ENCODE assay signal across 8 cellular contexts in genomic region chr1:29202584-29203340, GRCh38. TPM values are rescaled to one million over a fixed set of nuclear protein-coding genes. Genes with fewer than 3 reads are reported as not detected.
DNase-seq lines count a peak whose midpoint lies in the region; ATAC-seq and TF ChIP-seq lines count a peak whose summit lies in the region.

No MANE protein-coding gene starts in this region.

- peak; percentile 95 for DNase-seq in Ammon's horn (ENCODE audit: low spot score)
- DNase-seq in LNCaP clone FGC (ENCODE audit: low read depth): peak; percentile 96
- peak; percentile 98 for DNase-seq in RKO (ENCODE audit: low spot score)
- DNase-seq in activated T-helper 1 cell treated with Interleukin-2 at 50 U/mL for 16 hours (ENCODE audit: low read depth): peak; percentile 71
- DNase-seq in fibroblast of mammary gland (ENCODE audit: low read depth): peak; percentile 98
- peak; percentile 92 for DNase-seq in natural killer cell treated with Interleukin-12 subunit alpha and Interleukin-12 subunit beta and Interleukin-15 and Interleukin-18, amount 100 ng/mL, for 72 hours (ENCODE audit: low spot score)

- H3K4me1 Mint-ChIP-seq in natural killer cell treated with Interleukin-12 subunit alpha and Interleukin-12 subunit beta and Interleukin-15 and Interleukin-18, amount 100 ng/mL, for 72 hours (ENCODE audit: low read depth in 2 of 2): peaks cover 0 to 8% of the 10 kb centered on the region in 2 donors
- H3K4me1 Mint-ChIP-seq in stimulated activated memory B cell treated with anti-CD40 and anti-IgM and Interleukin-4, amounts not matched to agents 10 μg/mL and 1 μg/mL and 100 μg/mL, for 72 hours: no peaks in the 10 kb centered on the region

- ATAC-seq in GM19467 (IDR thresholded peaks at IDR 0.05; ENCODE audit: unreplicated experiment): peak; percentile 56
- peak; percentile 94 to 95 for ATAC-seq in natural killer cell treated with Interleukin-12 subunit alpha and Interleukin-12 subunit beta and Interleukin-15 and Interleukin-18, amount 100 ng/mL, for 72 hours
- ATAC-seq in stimulated activated memory B cell treated with anti-CD40 and anti-IgM and Interleukin-4, amounts not matched to agents 10 μg/mL and 1 μg/mL and 100 μg/mL, for 72 hours: peak; percentile 86

- TF ChIP-seq CTCF in LNCaP clone FGC (IDR thresholded peaks at IDR 0.05; ENCODE audit: control insufficient read depth, extremely low read depth, insufficient read depth) (peak; percentile 99), fibroblast of mammary gland (conservative IDR thresholded peaks at IDR 0.05; ENCODE audit: control insufficient read depth, insufficient read depth, low read depth, low read length) (peak; percentile 99)

- H3K36me3 Mint-ChIP-seq in natural killer cell treated with Interleukin-12 subunit alpha and Interleukin-12 subunit beta and Interleukin-15 and Interleukin-18, amount 100 ng/mL, for 72 hours: peaks cover 5% of the 10 kb centered on the region
- peaks cover 40% of the 10 kb centered on the region for H3K36me3 Mint-ChIP-seq in stimulated activated memory B cell treated with anti-CD40 and anti-IgM and Interleukin-4, amounts not matched to agents 10 μg/mL and 1 μg/mL and 100 μg/mL, for 72 hours

- no peak overlapping the region for H3K4me3 Mint-ChIP-seq in natural killer cell treated with Interleukin-12 subunit alpha and Interleukin-12 subunit beta and Interleukin-15 and Interleukin-18, amount 100 ng/mL, for 72 hours
- H3K4me3 Mint-ChIP-seq in stimulated activated memory B cell treated with anti-CD40 and anti-IgM and Interleukin-4, amounts not matched to agents 10 μg/mL and 1 μg/mL and 100 μg/mL, for 72 hours: no peak overlapping the region

- no peaks in the 10 kb centered on the region for H3K9me3 Mint-ChIP-seq in natural killer cell treated with Interleukin-12 subunit alpha and Interleukin-12 subunit beta and Interleukin-15 and Interleukin-18, amount 100 ng/mL, for 72 hours
- no peaks in the 10 kb centered on the region for H3K9me3 Mint-ChIP-seq in stimulated activated memory B cell treated with anti-CD40 and anti-IgM and Interleukin-4, amounts not matched to agents 10 μg/mL and 1 μg/mL and 100 μg/mL, for 72 hours

- H3K27ac Mint-ChIP-seq in natural killer cell treated with Interleukin-12 subunit alpha and Interleukin-12 subunit beta and Interleukin-15 and Interleukin-18, amount 100 ng/mL, for 72 hours: peak overlapping the region in 1 of 2 donors; percentile 28
- no peak overlapping the region for H3K27ac Mint-ChIP-seq in stimulated activated memory B cell treated with anti-CD40 and anti-IgM and Interleukin-4, amounts not matched to agents 10 μg/mL and 1 μg/mL and 100 μg/mL, for 72 hours

- H3K27me3 Mint-ChIP-seq in natural killer cell treated with Interleukin-12 subunit alpha and Interleukin-12 subunit beta and Interleukin-15 and Interleukin-18, amount 100 ng/mL, for 72 hours: no peaks in the 10 kb centered on the region
- no peaks in the 10 kb centered on the region for H3K27me3 Mint-ChIP-seq in stimulated activated memory B cell treated with anti-CD40 and anti-IgM and Interleukin-4, amounts not matched to agents 10 μg/mL and 1 μg/mL and 100 μg/mL, for 72 hours

- H3K4me3 ChIP-seq in LNCaP clone FGC (ENCODE audit: low read depth, low read length): no peak overlapping the region
- no peak overlapping the region for H3K4me3 ChIP-seq in fibroblast of mammary gland (ENCODE audit: control insufficient read depth, low read depth, low read length)

RNA-seq across cellular contexts. Expression of gene SRSF4, which starts 21.1 kb away (rescaled TPM):
- total RNA-seq in natural killer cell treated with Interleukin-12 subunit alpha and Interleukin-12 subunit beta and Interleukin-15 and Interleukin-18, amount 100 ng/mL, for 72 hours: 100 to 1,000 TPM; 127 to 145 TPM

RNA-seq across cellular contexts. Expression of gene MECR, which starts 28.0 kb away (rescaled TPM):
- 10 to 100 TPM; 21.2 to 36.2 TPM for total RNA-seq in natural killer cell treated with Interleukin-12 subunit alpha and Interleukin-12 subunit beta and Interleukin-15 and Interleukin-18, amount 100 ng/mL, for 72 hours

RNA-seq across cellular contexts. Expression of gene PTPRU, which starts 33.6 kb away (rescaled TPM):
- 1 to 10 TPM; 1.3 to 1.4 TPM for total RNA-seq in natural killer cell treated with Interleukin-12 subunit alpha and Interleukin-12 subunit beta and Interleukin-15 and Interleukin-18, amount 100 ng/mL, for 72 hours
